In genomic region chr1:184806296-184806721, GRCh38 we compare ENCODE assay signal across 11 cellular contexts. TPM values are rescaled to one million over a fixed set of nuclear protein-coding genes. Genes with fewer than 3 reads are reported as not detected.
A peak's percentile ranks its signal among the peaks of the same experiment; 100 is the strongest.
DNase-seq lines count a peak whose midpoint lies in the region; ATAC-seq, FAIRE-seq and TF ChIP-seq lines count a peak whose summit lies in the region.
"Had no signal": no experiment of that assay in that cellular context is flagged by ENCODE, and none has a peak within 500 bp of the region (broad histone marks: within the 10 kb centered on the region; RNA-seq: fewer than 3 reads in every experiment).

No MANE protein-coding gene starts in this region.

- no peaks in the 10 kb centered on the region for H3K9me3 ChIP-seq in A549
- no peaks in the 10 kb centered on the region for H3K9me3 ChIP-seq in ascending aorta
- H3K9me3 ChIP-seq in left lung: no peaks in the 10 kb centered on the region

- POLR2A ChIA-PET in A549 (lab: Yijun Ruan, JAX): no interaction called here

- no peaks in the 10 kb centered on the region for H3K4me1 ChIP-seq in A549
- H3K4me1 ChIP-seq in ascending aorta: peaks cover 7 to 15% of the 10 kb centered on the region in 2 donors
- H3K4me1 ChIP-seq in left lung: peaks cover 0 to 19% of the 10 kb centered on the region in 2 donors

- ATAC-seq in A549 (peak; percentile 8 to 12; a peak in 2 of 6 replicates), left lung (peak; percentile 57), HG03097 (IDR thresholded peaks at IDR 0.05; ENCODE audit: low FRiP score, unreplicated experiment) (no peak)

- 67% methylated on average over 5 of the region's 5 CpGs for WGBS in A549 (ENCODE audit: missing lambda C conversion rate)

- H3K4me3 ChIP-seq in A549: no peak overlapping the region
- H3K4me3 ChIP-seq in ascending aorta: no peak overlapping the region
- no peak overlapping the region for H3K4me3 ChIP-seq in left lung

- peaks cover 43 to 57% of the 10 kb centered on the region in 2 donors for H3K36me3 ChIP-seq in ascending aorta
- H3K36me3 ChIP-seq in left lung: peaks cover 0 to 47% of the 10 kb centered on the region in 2 donors
- H3K36me3 ChIP-seq: brain microvascular endothelial cell had no signal

- H3K27ac ChIP-seq in A549: no peak overlapping the region
- H3K27ac ChIP-seq in ascending aorta: peak overlapping the region; percentile 46 to 51
- peak overlapping the region in 1 of 2 donors; percentile 84 for H3K27ac ChIP-seq in left lung
- H3K27ac ChIP-seq: brain microvascular endothelial cell had no signal

- no peak for TF ChIP-seq CTCF in A549 (IDR thresholded peaks at IDR 0.05)
- no peak for TF ChIP-seq CTCF in ascending aorta (IDR thresholded peaks at IDR 0.05)
- TF ChIP-seq CTCF in left lung (IDR thresholded peaks at IDR 0.05): no peak
- TF ChIP-seq CTCF in GM10266 (IDR thresholded peaks at IDR 0.05; ENCODE audit: control insufficient read depth, insufficient read depth, low read depth, missing control alignments): no peak

- H3K27me3 ChIP-seq in ascending aorta (no peaks in the 10 kb centered on the region), left lung (no peaks in the 10 kb centered on the region)
- H3K27me3 ChIP-seq: brain microvascular endothelial cell had no signal

- no peak for TF ChIP-seq EP300 in A549 (IDR thresholded peaks at IDR 0.05)

- no peak for TF ChIP-seq POLR2A in A549 (IDR thresholded peaks at IDR 0.05; ENCODE audit: low read length)

- CTCF ChIA-PET in A549 (lab: Yijun Ruan, JAX): interaction anchor here (0.8 to 11.3 kb wide), 23 partner anchors 9 to 891 kb away, joined by 3 to 222 read pairs (median 6); partner anchors contain the start of gene NIBAN1

- DNase-seq in A549 (ENCODE audit: low read depth in 1 of 2, low spot score in 1 of 2): no peak
- peak; percentile 48 to 51 for DNase-seq in Kasumi-1 (lab: John Stamatoyannopoulos, UW)
- no peak for DNase-seq in ascending aorta (ENCODE audit: low spot score in 2 of 2)
- DNase-seq in left lung: no peak
- no peak for DNase-seq in GM10266 (ENCODE audit: extremely low spot score)
- DNase-seq in cerebellum (ENCODE audit: low spot score): no peak
- DNase-seq in NCI-H748 treated with DMSO at 0.1 percent for 48 hours (lab: John Stamatoyannopoulos, UW): no peak

- intact Hi-C loops in ascending aorta (cut with DNase I): loop anchor here (5.0 kb wide), 1 partner anchor 241 kb away; the partner anchor contains the start of gene RNF2
- intact Hi-C loops in left lung (cut with DNase I): loop anchor here (5.0 to 10.0 kb wide), 2 partner anchors 176 to 178 kb away; no protein-coding TSS in a partner anchor

- no peak overlapping the region for H3K4me2 ChIP-seq in A549

- no peak for TF ChIP-seq RAD21 in A549 (conservative IDR thresholded peaks at IDR 0.05 in 1 of 2, IDR thresholded peaks at IDR 0.05 in 1 of 2)

- no peak for FAIRE-seq in A549 (lab: Jason Lieb, UNC)
- FAIRE-seq: islet of Langerhans, RCC 7860 had no signal

TF ChIP-seq in A549, 52 proteins besides CTCF, POLR2A, EP300 and RAD21:
- no peak for TF ChIP-seq NPAS2 (CRISPR knock-in tag; IDR thresholded peaks at IDR 0.05; ENCODE audit: borderline replicate concordance)
- no peak for TF ChIP-seq MYC (IDR thresholded peaks at IDR 0.05; ENCODE audit: borderline replicate concordance, low read length)
- no peak for TF ChIP-seq PHF8 (IDR thresholded peaks at IDR 0.05; ENCODE audit: borderline replicate concordance, low read depth)
- no peak for TF ChIP-seq ZC3H11A (IDR thresholded peaks at IDR 0.05)
- no peak for TF ChIP-seq HOXB13 (CRISPR knock-in tag; IDR thresholded peaks at IDR 0.05; ENCODE audit: low read depth)

RNA-seq across cellular contexts. Expression of gene EDEM3, which starts 51.7 kb away (rescaled TPM):
- polyA plus RNA-seq in A549 (2011; rRNA removed): 24.2 and 26.1 TPM in 2 replicates
- 2.7 and 3.9 TPM in 2 replicates for polyA plus RNA-seq in A549 (2012; cell fraction: cytosol; rRNA removed)
- polyA plus RNA-seq in A549 (2012; cell fraction: nucleus; rRNA removed): 2.1 and 2.2 TPM in 2 replicates
- 10.5 to 11.0 TPM (median 10.6 TPM) in 3 replicates for polyA plus RNA-seq in A549 (2017; fragmentation: RNase III; extraction: RNeasy Plus Mini Kit Qiagen cat#74134 plus additional on column Dnase treatment)
- polyA minus RNA-seq in A549 (2011; rRNA and poly(A)+ RNA removed): 34.7 and 47.2 TPM in 2 replicates
- total RNA-seq in ascending aorta: 23.1 TPM
- total RNA-seq in left lung: 10 to 100 TPM; 31.6 to 42.8 TPM
- total RNA-seq in cerebellum: 48.5 TPM

Comparison
In these comparisons a context has a peak if more than half of its experiments do, and no peak if none do; other contexts are left out.
1. DNase-seq: peak in Kasumi-1 (2 of 2); none in A549 (0 of 2), ascending aorta (0 of 2), left lung (0 of 2), GM10266 (single experiment), cerebellum (single experiment) and NCI-H748 treated with DMSO at 0.1 percent for 48 hours (single experiment).
2. H3K27ac ChIP-seq: peak in ascending aorta (2 of 2); none in A549 (0 of 2).